ENCODE assay signal across 10 cellular contexts in the genomic region with DNA sequence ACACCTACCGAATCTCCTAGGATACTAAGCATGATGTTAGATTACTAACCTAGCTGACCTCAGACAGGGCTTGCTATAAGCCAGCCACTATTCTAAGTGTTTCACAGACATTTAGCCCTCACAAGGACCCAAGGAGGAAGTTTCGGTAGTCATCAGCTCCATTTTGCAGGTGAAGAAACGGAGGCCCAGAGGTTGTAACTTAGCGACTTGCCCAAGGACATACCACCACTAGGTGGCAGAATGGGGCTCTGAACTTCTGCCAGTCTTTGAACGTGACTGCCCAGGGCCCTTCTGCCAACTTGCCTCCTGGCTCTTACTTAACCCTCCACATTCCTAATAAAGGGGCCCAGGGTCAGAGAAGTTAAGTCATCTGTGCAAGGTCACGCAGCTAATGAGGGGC.
DNase-seq lines count a peak whose midpoint lies in the region; ATAC-seq and TF ChIP-seq lines count a peak whose summit lies in the region.
"Had no signal": no experiment of that assay in that cellular context is flagged by ENCODE, and none has a peak within 500 bp of the region (broad histone marks: within the 10 kb centered on the region; RNA-seq: fewer than 3 reads in every experiment).

No MANE protein-coding gene starts in this region.

- H3K4me3 ChIP-seq in mammary epithelial cell (replicated peaks in 1 of 3; ENCODE audit: insufficient read depth in 1 of 3, low read depth in 2 of 3, low read length in 3 of 3), result no peak overlapping the region

- no peak for ATAC-seq in HG02970 (IDR thresholded peaks at IDR 0.05; ENCODE audit: low FRiP score, unreplicated experiment)

- no peaks in the 10 kb centered on the region for H3K4me1 ChIP-seq in mammary epithelial cell (ENCODE audit: insufficient read depth, low read length)

- no peaks in the 10 kb centered on the region for H3K79me2 ChIP-seq in mammary epithelial cell (ENCODE audit: insufficient read depth, low read length)

- H3K36me3 Mint-ChIP-seq in mesothelial cell of epicardium, result no peaks in the 10 kb centered on the region
- H3K36me3 Mint-ChIP-seq: naive B cell had no signal

- H3K9me3 Mint-ChIP-seq in mesothelial cell of epicardium, result no peaks in the 10 kb centered on the region
- H3K9me3 Mint-ChIP-seq: naive B cell; T-helper 1 cell treated with Interleukin-12 subunit alpha and Interleukin-12 subunit beta and Interleukin-4 antibody, amounts not matched to agents 30 μg/mL and 1 μg/mL, for 36 hours had no signal

- no peak overlapping the region for H3K4me2 ChIP-seq in mammary epithelial cell (ENCODE audit: insufficient read depth, low read depth, low read length)

- peaks cover 26% of the 10 kb centered on the region for H3K27me3 Mint-ChIP-seq in mesothelial cell of epicardium (ENCODE audit: low read depth)

- 42% methylated on average over 6 of the region's 6 CpGs for WGBS in mammary epithelial cell (ENCODE audit: low coverage, missing lambda C conversion rate)

- DNase-seq in DMS53 treated with DMSO at 0.1 percent for 48 hours (lab: John Stamatoyannopoulos, UW; ENCODE audit: unreplicated experiment) (peak; percentile 8), HUDEP-2 (lab: John Stamatoyannopoulos, UW; ENCODE audit: unreplicated experiment in 76 of 76) (peak in 57 of 76 experiments; percentile 2 to 69 (median 23)), SK-MEL-5 (ENCODE audit: low read depth, low spot score) (peak; percentile 62), mammary epithelial cell (no peak), mesothelial cell of epicardium (ENCODE audit: low spot score in 2 of 2, unreplicated experiment in 2 of 2) (peak in 1 of 2 experiments; percentile 45), glomerular visceral epithelial cell (ENCODE audit: extremely low spot score) (no peak), mesenteric fat pad (ENCODE audit: low spot score) (no peak)
- DNase-seq: naive B cell had no signal

- TF ChIP-seq CTCF in mammary epithelial cell (conservative IDR thresholded peaks at IDR 0.05 in 1 of 2, IDR thresholded peaks at IDR 0.05 in 1 of 2; ENCODE audit: extremely low read depth in 1 of 2, insufficient read depth in 1 of 2, low read depth in 1 of 2, low read length in 2 of 2) (peak; percentile 41 to 50), mesothelial cell of epicardium (IDR thresholded peaks at IDR 0.05; ENCODE audit: unreplicated experiment) (peak; percentile 67)

- H3K27ac ChIP-seq in mammary epithelial cell (ENCODE audit: insufficient read depth, low read depth, low read length), result no peak overlapping the region

- H4K20me1 ChIP-seq in mammary epithelial cell (ENCODE audit: insufficient read depth, low read length), result no peaks in the 10 kb centered on the region

- H3K27me3 ChIP-seq in mammary epithelial cell (ENCODE audit: insufficient read depth, low read length), result no peaks in the 10 kb centered on the region

- CTCF ChIA-PET in mammary epithelial cell (lab: Charles Lee; ENCODE audit: low non-redundant PET), result no interaction called here

- dilution Hi-C loops in mammary epithelial cell (cut with HindIII; ENCODE audit: low sequenced_read_pairs), result no loop called here

- intact Hi-C loops in mammary epithelial cell (cut with micrococcal nuclease), result loop anchor here (2.0 kb wide), 1 partner anchor 139 kb away; no protein-coding TSS in a partner anchor

- H3K27ac Mint-ChIP-seq in mesothelial cell of epicardium, result no peak overlapping the region
- H3K27ac Mint-ChIP-seq: naive B cell; T-helper 1 cell treated with Interleukin-12 subunit alpha and Interleukin-12 subunit beta and Interleukin-4 antibody, amounts not matched to agents 30 μg/mL and 1 μg/mL, for 36 hours had no signal

- H2AFZ ChIP-seq in mammary epithelial cell (ENCODE audit: low read depth, low read length), result no peak overlapping the region

- no peaks in the 10 kb centered on the region for H3K9me3 ChIP-seq in mammary epithelial cell (replicated peaks; ENCODE audit: insufficient read depth, low read length)

- no peaks in the 10 kb centered on the region for H3K4me1 Mint-ChIP-seq in mesothelial cell of epicardium
- H3K4me1 Mint-ChIP-seq: naive B cell had no signal

- H3K4me3 Mint-ChIP-seq in mesothelial cell of epicardium, result no peak overlapping the region
- H3K4me3 Mint-ChIP-seq: naive B cell; T-helper 1 cell treated with Interleukin-12 subunit alpha and Interleukin-12 subunit beta and Interleukin-4 antibody, amounts not matched to agents 30 μg/mL and 1 μg/mL, for 36 hours had no signal

- no TSS peak for BruUV-seq in mammary epithelial cell (replicated peaks; lab: Mats Ljungman, UMichigan)

- in situ Hi-C loops in SK-MEL-5 (cut with HindIII; ENCODE audit: low pct_unique_long_range_greater_than_20kb, low sequenced_read_pairs) (no loop called here), mammary epithelial cell (cut with MboI; ENCODE audit: low sequenced_read_pairs in 2 of 2) (no loop called here)

- no peaks in the 10 kb centered on the region for H3K36me3 ChIP-seq in mammary epithelial cell (ENCODE audit: insufficient read depth, low read length)

- no peak overlapping the region for H3K9ac ChIP-seq in mammary epithelial cell (ENCODE audit: insufficient read depth, low read length)

Comparison
In these comparisons a context has a peak if more than half of its experiments do, and no peak if none do; other contexts are left out.
1. DNase-seq: peak in DMS53 treated with DMSO at 0.1 percent for 48 hours (single experiment), HUDEP-2 (57 of 76) and SK-MEL-5 (single experiment); none in mammary epithelial cell (single experiment), glomerular visceral epithelial cell (single experiment) and mesenteric fat pad (single experiment).